ENCODE assay signal across 8 cellular contexts in genomic region chr6:30325873-30326445, GRCh38. TPM values are rescaled to one million over a fixed set of nuclear protein-coding genes. Genes with fewer than 3 reads are reported as not detected.
DNase-seq lines count a peak whose midpoint lies in the region; ATAC-seq, FAIRE-seq and TF ChIP-seq lines count a peak whose summit lies in the region.

No MANE protein-coding gene starts in this region.

- peaks cover 34% of the 10 kb centered on the region; the same call in 1 of the 2 replicates for H4K20me1 ChIP-seq in DND-41 (ENCODE audit: insufficient read depth, low read length)

- ATAC-seq in DND-41 (ENCODE audit: insufficient read depth, low read depth) = peak; percentile 41
- peak; percentile 73 for ATAC-seq in body of pancreas
- ATAC-seq in left colon = peak; percentile 21
- no peak for ATAC-seq in HG03469 (IDR thresholded peaks at IDR 0.05; ENCODE audit: unreplicated experiment)

- TF ChIP-seq POLR2A in H54 (IDR thresholded peaks at IDR 0.05; ENCODE audit: low read depth, low read length) = no peak
- no peak for TF ChIP-seq POLR2A in body of pancreas (IDR thresholded peaks at IDR 0.05)

- H3K4me2 ChIP-seq in DND-41 (ENCODE audit: insufficient read depth, low read length) = peak overlapping the region; percentile 80

- peak overlapping the region; percentile 91 for H3K27ac ChIP-seq in DND-41 (ENCODE audit: low read length)
- peak overlapping the region; percentile 90 to 99 (median 93) for H3K27ac ChIP-seq in body of pancreas

- peaks cover 18% of the 10 kb centered on the region for H3K36me3 ChIP-seq in DND-41 (ENCODE audit: insufficient read depth, low read length)
- H3K36me3 ChIP-seq in body of pancreas (replicated peaks in 1 of 2; ENCODE audit: insufficient read depth in 1 of 2, low read depth in 2 of 2) = peaks cover 0 to 5% of the 10 kb centered on the region in 2 donors

- DNase-seq in DND-41 = peak; percentile 66
- DNase-seq in H54 (ENCODE audit: insufficient read length, low spot score) = peak; percentile 15
- DNase-seq in LoVo (ENCODE audit: low spot score) = peak; percentile 77
- peak; percentile 59 for DNase-seq in SKM-1 (lab: John Stamatoyannopoulos, UW; ENCODE audit: unreplicated experiment)
- DNase-seq in body of pancreas = peak in 1 of 4 donors; percentile 44
- no peak for DNase-seq in left colon
- DNase-seq in stimulated activated CD4-positive, alpha-beta T cell treated with anti-CD3 and anti-CD28 coated beads, Interleukin-2, amount 100 ng/mL, for 24 hours = peak; percentile 66 to 69

- FAIRE-seq in H54 (lab: Jason Lieb, UNC) = no peak

- peak overlapping the region; percentile 88 for H3K9ac ChIP-seq in DND-41 (ENCODE audit: low read depth, low read length)

- H3K27me3 ChIP-seq in DND-41 (ENCODE audit: insufficient read depth, low read length, poor library complexity) (no peaks in the 10 kb centered on the region), body of pancreas (no peaks in the 10 kb centered on the region)

- 0 to 1% methylated on average over 20 to 25 of the region's 25 CpGs for WGBS in body of pancreas, 2 donors

- H3K79me2 ChIP-seq in DND-41 (ENCODE audit: insufficient read depth, low read length) = peaks cover 56% of the 10 kb centered on the region

- H2AFZ ChIP-seq in DND-41 (ENCODE audit: low read depth, low read length) = peak overlapping the region; percentile 90

- H3K4me1 ChIP-seq in DND-41 (ENCODE audit: insufficient read depth, low read length) (peaks cover 52% of the 10 kb centered on the region), body of pancreas (peaks cover 34% of the 10 kb centered on the region)

- intact Hi-C loops in body of pancreas (cut with DNase I) (no loop called here), left colon (cut with DNase I, micrococcal nuclease) (no loop called here)

- H3K4me3 ChIP-seq in DND-41 (ENCODE audit: low read depth in 1 of 2, low read length in 2 of 2) = peak overlapping the region; percentile 82 to 90
- peak overlapping the region; percentile 57 to 72 for H3K4me3 ChIP-seq in body of pancreas

- TF ChIP-seq CTCF in DND-41 (IDR thresholded peaks at IDR 0.05; ENCODE audit: borderline replicate concordance, extremely low read depth, low read length, poor library complexity, severe bottlenecking) (no peak), body of pancreas (IDR thresholded peaks at IDR 0.05) (no peak)

- H3K9me3 ChIP-seq in DND-41 (ENCODE audit: insufficient read depth, low read length, severe bottlenecking) (no peaks in the 10 kb centered on the region), body of pancreas (no peaks in the 10 kb centered on the region)

RNA-seq across cellular contexts. Expression of gene TRIM39, which starts 0.8 kb away (rescaled TPM):
- total RNA-seq in body of pancreas (10 to 100 TPM in 1 of 2 donors, 1 to 10 TPM in 1; 7.5 to 15.8 TPM), left colon (1 to 10 TPM; 7.8 to 9.2 TPM)

RNA-seq across cellular contexts. Expression of gene RPP21, which starts 19.0 kb away (rescaled TPM):
- total RNA-seq in body of pancreas (10 to 100 TPM; 52.1 to 77.6 TPM), left colon (10 to 100 TPM; 40.1 to 44.7 TPM)

Comparison
In these comparisons a context has a peak if more than half of its experiments do, and no peak if none do; other contexts are left out.
1. DNase-seq: peak in DND-41 (single experiment), H54 (single experiment), LoVo (single experiment), SKM-1 (single experiment) and stimulated activated CD4-positive, alpha-beta T cell treated with anti-CD3 and anti-CD28 coated beads, Interleukin-2, amount 100 ng/mL, for 24 hours (2 of 2); none in left colon (0 of 2).